Comparison of ENCODE assay signal across 3 cellular contexts in genomic region chr5:118794281-118794680, GRCh38.
"Had no signal": no experiment of that assay in that cellular context is flagged by ENCODE, and none has a peak within 500 bp of the region (broad histone marks: within the 10 kb centered on the region; RNA-seq: fewer than 3 reads in every experiment).

No MANE protein-coding gene starts in this region.

- DNase-seq: GDM1, GF-D8 had no signal

- H3K4me3 ChIP-seq: GM12878 had no signal
